Comparison of ENCODE assay signal across 18 cellular contexts in genomic region chr11:69653406-69653960, GRCh38. TPM values are rescaled to one million over a fixed set of nuclear protein-coding genes. Genes with fewer than 3 reads are reported as not detected.
"Had no signal": no experiment of that assay in that cellular context is flagged by ENCODE, and none has a peak within 500 bp of the region (broad histone marks: within the 10 kb centered on the region; RNA-seq: fewer than 3 reads in every experiment).

No MANE protein-coding gene starts in this region.

- H3K4me1 ChIP-seq: colonic mucosa, thyroid gland had no signal

- H3K27ac Mint-ChIP-seq: activated CD4-positive, alpha-beta T cell treated with anti-CD3 and anti-CD28 coated beads, Interleukin-2, amount 10 ng/mL, durations not matched to agents 7 days and 5 days; activated naive CD4-positive, alpha-beta T cell treated with anti-CD3 and anti-CD28 coated beads, Interleukin-2, amount 50 U/mL, for 72 hours; activated T-cell treated with anti-CD3 and anti-CD28 coated beads, Interleukin-2, amount 50 U/mL, for 72 hours; memory B cell; stimulated activated memory B cell treated with anti-CD40 and anti-IgM and Interleukin-4, amounts not matched to agents 10 μg/mL and 1 μg/mL and 100 μg/mL, for 72 hours; T-helper 2 cell treated with Interferon-gamma antibody and Interleukin-4, amounts not matched to agents 5 μg/mL and 100 μg/mL, for 36 hours had no signal

- H3K27me3 Mint-ChIP-seq: activated CD4-positive, alpha-beta T cell treated with anti-CD3 and anti-CD28 coated beads, Interleukin-2, amount 10 ng/mL, durations not matched to agents 7 days and 5 days; memory B cell; stimulated activated memory B cell treated with anti-CD40 and anti-IgM and Interleukin-4, amounts not matched to agents 10 μg/mL and 1 μg/mL and 100 μg/mL, for 72 hours had no signal

- H3K4me3 ChIP-seq: cardiac muscle cell, colonic mucosa, hepatocyte, left ventricle myocardium inferior, thyroid gland had no signal

- H3K9me3 Mint-ChIP-seq: activated CD4-positive, alpha-beta T cell treated with anti-CD3 and anti-CD28 coated beads, Interleukin-2, amount 10 ng/mL, durations not matched to agents 7 days and 5 days; activated naive CD4-positive, alpha-beta T cell treated with anti-CD3 and anti-CD28 coated beads, Interleukin-2, amount 50 U/mL, for 72 hours; activated T-cell treated with anti-CD3 and anti-CD28 coated beads, Interleukin-2, amount 50 U/mL, for 72 hours; memory B cell; nephron progenitor cell; stimulated activated memory B cell treated with anti-CD40 and anti-IgM and Interleukin-4, amounts not matched to agents 10 μg/mL and 1 μg/mL and 100 μg/mL, for 72 hours; T-helper 2 cell treated with Interferon-gamma antibody and Interleukin-4, amounts not matched to agents 5 μg/mL and 100 μg/mL, for 36 hours had no signal

- H3K27me3 ChIP-seq: cardiac muscle cell, colonic mucosa, hepatocyte, thyroid gland had no signal

- H3K9me3 ChIP-seq: colonic mucosa, left ventricle myocardium inferior, thyroid gland had no signal

- DNase-seq: activated CD4-positive, alpha-beta T cell treated with anti-CD3 and anti-CD28 coated beads, Interleukin-2, amount 10 ng/mL, durations not matched to agents 7 days and 5 days; activated CD8-positive, alpha-beta memory T cell treated with anti-CD3 and anti-CD28 coated beads, Interleukin-2, amount 50 U/mL, for 48 hours; activated gamma-delta T cell; activated T-cell treated with anti-CD3 and anti-CD28 coated beads, Interleukin-2, amount 50 U/mL, for 72 hours; colonic mucosa; left ventricle myocardium inferior; nephron progenitor cell; stimulated activated CD4-positive, alpha-beta T cell treated with anti-CD3 and anti-CD28 coated beads, Interleukin-12 subunit alpha, Interleukin-12 subunit beta, amount 100 ng/mL, for 4 hours; stimulated activated CD4-positive, alpha-beta T cell treated with anti-CD3 and anti-CD28 coated beads, Interleukin-2, amount 100 ng/mL, for 24 hours; thyroid gland had no signal

- H3K36me3 ChIP-seq: colonic mucosa had no signal

- H3K4me1 Mint-ChIP-seq: activated CD4-positive, alpha-beta T cell treated with anti-CD3 and anti-CD28 coated beads, Interleukin-2, amount 10 ng/mL, durations not matched to agents 7 days and 5 days; memory B cell had no signal

- H3K4me3 Mint-ChIP-seq: activated CD4-positive, alpha-beta T cell treated with anti-CD3 and anti-CD28 coated beads, Interleukin-2, amount 10 ng/mL, durations not matched to agents 7 days and 5 days; activated T-cell treated with anti-CD3 and anti-CD28 coated beads, Interleukin-2, amount 50 U/mL, for 72 hours; memory B cell; nephron progenitor cell; stimulated activated memory B cell treated with anti-CD40 and anti-IgM and Interleukin-4, amounts not matched to agents 10 μg/mL and 1 μg/mL and 100 μg/mL, for 72 hours; T-helper 2 cell treated with Interferon-gamma antibody and Interleukin-4, amounts not matched to agents 5 μg/mL and 100 μg/mL, for 36 hours had no signal

- H3K36me3 Mint-ChIP-seq: activated naive CD4-positive, alpha-beta T cell treated with anti-CD3 and anti-CD28 coated beads, Interleukin-2, amount 50 U/mL, for 72 hours; memory B cell had no signal

RNA-seq across cellular contexts. Expression of gene FGF19, which starts 50.3 kb away (rescaled TPM):
- total RNA-seq: activated CD4-positive, alpha-beta T cell treated with anti-CD3 and anti-CD28 coated beads, Interleukin-2, amount 10 ng/mL, durations not matched to agents 7 days and 5 days; cardiac muscle cell; esophagus mucosa; left ventricle myocardium inferior; omental fat pad; thyroid gland had no signal
- polyA plus RNA-seq: cardiac muscle cell, hepatocyte had no signal
